Comparison of ENCODE assay signal across 9 cellular contexts in the genomic region with DNA sequence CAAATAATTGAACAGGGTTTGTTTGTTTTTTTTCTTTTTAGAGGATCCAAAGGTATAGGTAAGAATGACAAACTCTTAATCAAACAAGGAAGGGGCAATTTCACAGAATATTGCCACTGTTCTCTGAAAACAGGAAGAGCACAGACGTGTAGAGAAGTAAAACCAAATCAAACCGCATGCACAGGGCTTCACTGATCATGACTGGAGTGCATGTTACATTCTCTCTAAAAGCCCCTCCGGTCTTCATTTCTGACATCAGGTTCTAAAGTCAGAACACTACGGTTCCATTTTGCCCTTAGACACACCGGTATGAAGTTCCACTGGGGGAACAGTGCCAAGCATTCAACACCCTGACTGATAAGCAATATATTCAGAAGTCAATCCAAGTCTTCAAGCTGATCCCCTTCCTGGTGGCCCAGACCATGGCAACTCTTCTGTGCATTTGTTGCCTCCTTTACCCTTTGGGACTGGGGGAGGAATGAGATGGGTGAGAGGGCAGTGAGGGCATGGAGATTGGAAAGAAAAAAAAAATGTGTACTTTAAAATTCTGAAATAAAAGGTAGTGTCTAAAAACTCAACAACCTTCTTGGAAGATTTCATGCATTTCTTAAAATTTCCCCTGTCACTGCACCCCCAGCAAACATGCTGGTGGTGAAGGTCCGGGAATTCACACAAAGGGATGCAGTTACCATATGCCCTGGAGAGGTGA. TPM values are rescaled to one million over a fixed set of nuclear protein-coding genes. Genes with fewer than 3 reads are reported as not detected.
A peak's percentile ranks its signal among the peaks of the same experiment; 100 is the strongest.
DNase-seq lines count a peak whose midpoint lies in the region; ATAC-seq and TF ChIP-seq lines count a peak whose summit lies in the region.
"Had no signal": no experiment of that assay in that cellular context is flagged by ENCODE, and none has a peak within 500 bp of the region (broad histone marks: within the 10 kb centered on the region; RNA-seq: fewer than 3 reads in every experiment).

No MANE protein-coding gene starts in this region.

- H3K9me3 ChIP-seq in T-helper 17 cell (ENCODE audit: control insufficient read depth, low read length, poor library complexity, severe bottlenecking) (no peaks in the 10 kb centered on the region), uterus (no peaks in the 10 kb centered on the region)

- TF ChIP-seq CTCF in dorsolateral prefrontal cortex (IDR thresholded peaks at IDR 0.05 in 54 of 56, conservative IDR thresholded peaks at IDR 0.05 in 2 of 56; ENCODE audit: low read depth in 1 of 56, partially characterized antibody in 56 of 56) (no peak), nephron progenitor cell (IDR thresholded peaks at IDR 0.05) (no peak), uterus (IDR thresholded peaks at IDR 0.05) (no peak)

- no peaks in the 10 kb centered on the region for H3K4me1 ChIP-seq in uterus

- H3K36me3 Mint-ChIP-seq in T-helper 17 cell (ENCODE audit: low read depth): peaks cover 3% of the 10 kb centered on the region
- H3K36me3 Mint-ChIP-seq in nephron progenitor cell (ENCODE audit: low read depth): peaks cover 43% of the 10 kb centered on the region

- peaks cover 40% of the 10 kb centered on the region for H3K4me1 Mint-ChIP-seq in T-helper 17 cell
- peaks cover 30% of the 10 kb centered on the region for H3K4me1 Mint-ChIP-seq in nephron progenitor cell

- peak overlapping the region; percentile 93 for H3K4me3 Mint-ChIP-seq in T-helper 17 cell
- peak overlapping the region; percentile 91 for H3K4me3 Mint-ChIP-seq in nephron progenitor cell

- H3K27me3 ChIP-seq in dorsolateral prefrontal cortex: no peaks in the 10 kb centered on the region
- no peaks in the 10 kb centered on the region for H3K27me3 ChIP-seq in uterus

- ATAC-seq in HG03066 (IDR thresholded peaks at IDR 0.05; ENCODE audit: low read depth, unreplicated experiment) (peak; percentile 24), T-helper 17 cell (peak; percentile 44)

- H3K4me3 ChIP-seq in dorsolateral prefrontal cortex (peak overlapping the region; percentile 65 to 99 (median 92)), uterus (peak overlapping the region in 1 of 2 donors; percentile 63)

- H3K9me3 Mint-ChIP-seq in nephron progenitor cell: peaks cover 31% of the 10 kb centered on the region

- H3K36me3 ChIP-seq in uterus: no peaks in the 10 kb centered on the region

- H3K27ac Mint-ChIP-seq in T-helper 17 cell: peak overlapping the region; percentile 91
- H3K27ac Mint-ChIP-seq in nephron progenitor cell: peak overlapping the region; percentile 57

- DNase-seq in NCI-H82 (lab: John Stamatoyannopoulos, UW) (peak; percentile 61), NCI-H82 treated with DMSO at 0.1 percent for 48 hours (lab: John Stamatoyannopoulos, UW; ENCODE audit: unreplicated experiment) (no peak), T-helper 17 cell (no peak), dorsolateral prefrontal cortex (no peak), nephron progenitor cell (no peak), H4 (ENCODE audit: low spot score) (no peak), uterus (no peak)

- intact Hi-C loops in dorsolateral prefrontal cortex (cut with DNase I): loop anchor here in 1 of 2 donors (5.0 kb wide), 1 partner anchor 63 kb away; no protein-coding TSS in a partner anchor
- intact Hi-C loops in uterus (cut with DNase I; ENCODE audit: low total_unique reads): no loop called here

- peaks cover 19% of the 10 kb centered on the region for H3K27me3 Mint-ChIP-seq in T-helper 17 cell
- H3K27me3 Mint-ChIP-seq in nephron progenitor cell (ENCODE audit: low read depth, poor library complexity): peaks cover 16% of the 10 kb centered on the region

- TF ChIP-seq POLR2A in uterus (IDR thresholded peaks at IDR 0.05): no peak

- H3K27ac ChIP-seq in dorsolateral prefrontal cortex (peak overlapping the region in 52 of 59 donors; percentile 8 to 95 (median 80)), uterus (no peak overlapping the region)
- H3K27ac ChIP-seq: 22Rv1 had no signal

RNA-seq across cellular contexts. Expression of gene MMD, which starts 1.4 kb away (rescaled TPM):
- total RNA-seq in T-helper 17 cell (100 to 1,000 TPM in 1 of 2 donors, 10 to 100 TPM in 1; 21.4 to 114 TPM), dorsolateral prefrontal cortex (10 to 100 TPM; 29.5 to 73.9 (median 45.2) TPM), uterus (10 to 100 TPM in 3 of 4 donors, 1 to 10 TPM in 1; 1.3 to 27.9 (median 14.2) TPM)
- 59.3 and 72.4 TPM in 2 replicates for total RNA-seq in H4 (2014; rRNA removed; shearing (Covaris generic))

Comparison
In these comparisons a context has a peak if more than half of its experiments do, and no peak if none do; other contexts are left out.
1. H3K27ac ChIP-seq: peak in dorsolateral prefrontal cortex (52 of 59); none in uterus (0 of 2).